ENCODE assay signal across 28 cellular contexts in genomic region chr22:35443790-35444684, GRCh38. TPM values are rescaled to one million over a fixed set of nuclear protein-coding genes. Genes with fewer than 3 reads are reported as not detected.
DNase-seq lines count a peak whose midpoint lies in the region; ATAC-seq and TF ChIP-seq lines count a peak whose summit lies in the region.
"Had no signal": no experiment of that assay in that cellular context is flagged by ENCODE, and none has a peak within 500 bp of the region (broad histone marks: within the 10 kb centered on the region; RNA-seq: fewer than 3 reads in every experiment).

No MANE protein-coding gene starts in this region.

- no peaks in the 10 kb centered on the region for H3K36me3 ChIP-seq in endodermal cell (ENCODE audit: control insufficient read depth, insufficient read depth, low read length)
- H3K36me3 ChIP-seq: left ventricle myocardium inferior, uterus had no signal

- 77 to 79% methylated on average over 11 of the region's 11 CpGs for WGBS in endodermal cell (ENCODE audit: insufficient coverage in 1 of 2, insufficient read length in 1 of 2), 2 experiments

- peak overlapping the region; percentile 23 for H3K27ac Mint-ChIP-seq in activated T-cell treated with anti-CD3 and anti-CD28 coated beads, Interleukin-2, amount 50 U/mL, for 72 hours
- no peak overlapping the region for H3K27ac Mint-ChIP-seq in endodermal cell
- H3K27ac Mint-ChIP-seq: activated naive CD4-positive, alpha-beta T cell treated with anti-CD3 and anti-CD28 coated beads, Interleukin-2, amount 50 U/mL, for 24 hours; stimulated activated memory B cell treated with anti-CD40 and anti-IgM and Interleukin-4, amounts not matched to agents 10 μg/mL and 1 μg/mL and 100 μg/mL, for 72 hours had no signal

- no peak overlapping the region for H3K9ac ChIP-seq in endodermal cell (ENCODE audit: extremely low read depth, low read length, poor library complexity, severe bottlenecking)

- H3K4me3 Mint-ChIP-seq in activated T-cell treated with anti-CD3 and anti-CD28 coated beads, Interleukin-2, amount 50 U/mL, for 72 hours, result no peak overlapping the region
- no peak overlapping the region for H3K4me3 Mint-ChIP-seq in endodermal cell
- H3K4me3 Mint-ChIP-seq: activated naive CD4-positive, alpha-beta T cell treated with anti-CD3 and anti-CD28 coated beads, Interleukin-2, amount 50 U/mL, for 24 hours; immature natural killer cell; stimulated activated memory B cell treated with anti-CD40 and anti-IgM and Interleukin-4, amounts not matched to agents 10 μg/mL and 1 μg/mL and 100 μg/mL, for 72 hours had no signal

- no peaks in the 10 kb centered on the region for H3K4me1 Mint-ChIP-seq in activated T-cell treated with anti-CD3 and anti-CD28 coated beads, Interleukin-2, amount 50 U/mL, for 72 hours (ENCODE audit: low read depth)
- H3K4me1 Mint-ChIP-seq in endodermal cell, result peaks cover 12% of the 10 kb centered on the region
- H3K4me1 Mint-ChIP-seq: activated naive CD4-positive, alpha-beta T cell treated with anti-CD3 and anti-CD28 coated beads, Interleukin-2, amount 50 U/mL, for 24 hours had no signal

- H3K36me3 Mint-ChIP-seq in activated T-cell treated with anti-CD3 and anti-CD28 coated beads, Interleukin-2, amount 50 U/mL, for 72 hours (ENCODE audit: insufficient read depth in 2 of 2), result peaks cover under 1 to 17% of the 10 kb centered on the region in 2 donors
- peaks cover 5% of the 10 kb centered on the region for H3K36me3 Mint-ChIP-seq in endodermal cell (ENCODE audit: low read depth)

- H3K4me3 ChIP-seq in endodermal cell (ENCODE audit: low read length), result no peak overlapping the region
- H3K4me3 ChIP-seq: hepatocyte, left ventricle myocardium inferior, mucosa of descending colon, uterus had no signal

- DNase-seq in activated T-cell treated with anti-CD3 and anti-CD28 coated beads, Interleukin-2, amount 50 U/mL, for 72 hours, result no peak
- DNase-seq in activated T-cell treated with anti-CD3 and anti-CD28 coated beads, Interleukin-2, amount 50 U/mL, for 48 hours, result no peak
- peak; percentile 69 for DNase-seq in NCI-H2171 treated with DMSO at 0.1 percent for 48 hours (lab: John Stamatoyannopoulos, UW)
- peak; percentile 67 for DNase-seq in endodermal cell
- DNase-seq in NCI-H2196 (lab: John Stamatoyannopoulos, UW; ENCODE audit: unreplicated experiment), result no peak
- no peak for DNase-seq in NCI-H510A (lab: John Stamatoyannopoulos, UW)
- no peak for DNase-seq in A172 (ENCODE audit: low spot score)
- DNase-seq: activated CD8-positive, alpha-beta memory T cell treated with anti-CD3 and anti-CD28 coated beads for 24 hours; CD4-positive, CD25-positive, alpha-beta regulatory T cell; DMS53; effector CD4-positive, alpha-beta T cell; foreskin melanocyte; GF-D8; immature natural killer cell; left ventricle myocardium inferior; mucosa of descending colon; NCI-H1105 treated with DMSO at 0.1 percent for 48 hours; NCI-H2107; NCI-H748 treated with DMSO at 0.1 percent for 48 hours; OCI-M1; small intestine; stimulated activated CD4-positive, alpha-beta T cell treated with anti-CD3 and anti-CD28 coated beads, Interleukin-2, amount 100 ng/mL, for 24 hours; uterus had no signal

- no peaks in the 10 kb centered on the region for H3K4me1 ChIP-seq in endodermal cell (ENCODE audit: control insufficient read depth, insufficient read depth, low read length)
- H3K4me1 ChIP-seq: left ventricle myocardium inferior had no signal

- no peak for ATAC-seq in activated T-cell treated with anti-CD3 and anti-CD28 coated beads, Interleukin-2, amount 50 U/mL, for 72 hours (replicated peaks in 1 of 2)
- ATAC-seq: activated CD4-positive, CD25-positive, alpha-beta regulatory T cell treated with anti-CD3 and anti-CD28 coated beads, Interleukin-2, amount 50 U/mL, for 24 hours; mucosa of descending colon; Right ventricle myocardium inferior; stimulated activated memory B cell treated with anti-CD40 and anti-IgM and Interleukin-4, amounts not matched to agents 10 μg/mL and 1 μg/mL and 100 μg/mL, for 72 hours had no signal

- no peaks in the 10 kb centered on the region for H3K9me3 ChIP-seq in endodermal cell (ENCODE audit: control insufficient read depth, low read length)
- H3K9me3 ChIP-seq: left ventricle myocardium inferior, mucosa of descending colon, uterus had no signal

- no peaks in the 10 kb centered on the region for H3K9me3 Mint-ChIP-seq in activated T-cell treated with anti-CD3 and anti-CD28 coated beads, Interleukin-2, amount 50 U/mL, for 72 hours
- no peaks in the 10 kb centered on the region for H3K9me3 Mint-ChIP-seq in endodermal cell
- H3K9me3 Mint-ChIP-seq: activated naive CD4-positive, alpha-beta T cell treated with anti-CD3 and anti-CD28 coated beads, Interleukin-2, amount 50 U/mL, for 24 hours had no signal

- no peak overlapping the region for H3K27ac ChIP-seq in endodermal cell (ENCODE audit: low read depth, low read length)
- H3K27ac ChIP-seq: hepatocyte, left ventricle myocardium inferior had no signal

- no peaks in the 10 kb centered on the region for H3K27me3 ChIP-seq in endodermal cell (ENCODE audit: control insufficient read depth, insufficient read depth, low read length, poor library complexity, severe bottlenecking)
- H3K27me3 ChIP-seq: hepatocyte, uterus had no signal

- no peaks in the 10 kb centered on the region for H3K27me3 Mint-ChIP-seq in activated T-cell treated with anti-CD3 and anti-CD28 coated beads, Interleukin-2, amount 50 U/mL, for 72 hours (ENCODE audit: low read depth)
- H3K27me3 Mint-ChIP-seq in endodermal cell (ENCODE audit: insufficient read depth), result no peaks in the 10 kb centered on the region
- H3K27me3 Mint-ChIP-seq: activated naive CD4-positive, alpha-beta T cell treated with anti-CD3 and anti-CD28 coated beads, Interleukin-2, amount 50 U/mL, for 24 hours; CD4-positive, CD25-positive, alpha-beta regulatory T cell; stimulated activated memory B cell treated with anti-CD40 and anti-IgM and Interleukin-4, amounts not matched to agents 10 μg/mL and 1 μg/mL and 100 μg/mL, for 72 hours had no signal

- no peak for TF ChIP-seq CTCF in endodermal cell (conservative IDR thresholded peaks at IDR 0.05)

RNA-seq across cellular contexts. Expression of gene MCM5, which starts 44.1 kb away (rescaled TPM):
- 100 to 1,000 TPM; 290 to 370 TPM for total RNA-seq in activated T-cell treated with anti-CD3 and anti-CD28 coated beads, Interleukin-2, amount 50 U/mL, for 72 hours
- total RNA-seq in endodermal cell, result 100 to 1,000 TPM; 155 to 179 TPM
- 89.4 TPM for polyA plus RNA-seq in endodermal cell (2013, experiment 1 of 2)
- 70.5 TPM for polyA plus RNA-seq in endodermal cell (2013, experiment 2 of 2)
- total RNA-seq in A172 (2014; rRNA removed; shearing (Covaris generic)), result 87.7 and 165 TPM in 2 replicates

Comparison
In these comparisons a context has a peak if more than half of its experiments do, and no peak if none do; other contexts are left out.
1. DNase-seq: peak in NCI-H2171 treated with DMSO at 0.1 percent for 48 hours (single experiment) and endodermal cell (single experiment); none in activated T-cell treated with anti-CD3 and anti-CD28 coated beads, Interleukin-2, amount 50 U/mL, for 72 hours (0 of 2), activated T-cell treated with anti-CD3 and anti-CD28 coated beads, Interleukin-2, amount 50 U/mL, for 48 hours (0 of 2), NCI-H2196 (single experiment), NCI-H510A (single experiment) and A172 (single experiment).